In genomic region chr16:1048442-1049112, GRCh38 we compare ENCODE assay signal across 9 cellular contexts. TPM values are rescaled to one million over a fixed set of nuclear protein-coding genes. Genes with fewer than 3 reads are reported as not detected.
DNase-seq lines count a peak whose midpoint lies in the region; ATAC-seq and TF ChIP-seq lines count a peak whose summit lies in the region.
"Had no signal": no experiment of that assay in that cellular context is flagged by ENCODE, and none has a peak within 500 bp of the region (broad histone marks: within the 10 kb centered on the region; RNA-seq: fewer than 3 reads in every experiment).

No MANE protein-coding gene starts in this region.

- H3K27me3 Mint-ChIP-seq in neural crest cell (ENCODE audit: low read depth): no peaks in the 10 kb centered on the region
- no peaks in the 10 kb centered on the region for H3K27me3 Mint-ChIP-seq in T-helper 17 cell

- no peaks in the 10 kb centered on the region for H3K4me1 Mint-ChIP-seq in neural crest cell
- no peaks in the 10 kb centered on the region for H3K4me1 Mint-ChIP-seq in T-helper 17 cell

- H3K9me3 Mint-ChIP-seq in neural crest cell: no peaks in the 10 kb centered on the region

- H3K36me3 Mint-ChIP-seq in neural crest cell (ENCODE audit: low read depth) (no peaks in the 10 kb centered on the region), T-helper 17 cell (ENCODE audit: low read depth) (no peaks in the 10 kb centered on the region)

- DNase-seq in DMS153 treated with DMSO at 0.1 percent for 48 hours (lab: John Stamatoyannopoulos, UW; ENCODE audit: unreplicated experiment): peak; percentile 58
- peak; percentile 42 for DNase-seq in NCI-H1092 treated with DMSO at 0.1 percent for 48 hours (lab: John Stamatoyannopoulos, UW)
- peak; percentile 87 for DNase-seq in ecto neural progenitor cell (ENCODE audit: low spot score)
- DNase-seq in neural crest cell (ENCODE audit: low read depth, low spot score): peak; percentile 68
- DNase-seq in T-helper 1 cell: no peak
- no peak for DNase-seq in T-helper 17 cell
- DNase-seq in activated gamma-delta T cell (lab: John Stamatoyannopoulos, UW): no peak

- H3K4me3 Mint-ChIP-seq in neural crest cell: no peak overlapping the region
- no peak overlapping the region for H3K4me3 Mint-ChIP-seq in T-helper 17 cell

- no peak for ATAC-seq in GM21381 (IDR thresholded peaks at IDR 0.05; ENCODE audit: unreplicated experiment)
- no peak for ATAC-seq in T-helper 17 cell

- H3K27ac Mint-ChIP-seq in neural crest cell (ENCODE audit: unreplicated experiment) (no peak overlapping the region), T-helper 17 cell (no peak overlapping the region)

- H3K9me3 ChIP-seq in T-helper 17 cell (ENCODE audit: control insufficient read depth, low read length, poor library complexity, severe bottlenecking): no peaks in the 10 kb centered on the region
- H3K9me3 ChIP-seq: ovary had no signal

- TF ChIP-seq CTCF in neural crest cell (conservative IDR thresholded peaks at IDR 0.05): no peak

RNA-seq across cellular contexts. Expression of gene SSTR5, which starts 24.0 kb away (rescaled TPM):
- not detected in 2 replicates for total RNA-seq in neural crest cell
- not detected for total RNA-seq in T-helper 17 cell
- total RNA-seq: ovary had no signal

RNA-seq across cellular contexts. Expression of gene C1QTNF8, which starts 47.5 kb away (rescaled TPM):
- total RNA-seq in neural crest cell: 0.19 and 0.30 TPM in 2 replicates
- total RNA-seq in T-helper 17 cell: not detected

Comparison
In these comparisons a context has a peak if more than half of its experiments do, and no peak if none do; other contexts are left out.
1. DNase-seq: peak in DMS153 treated with DMSO at 0.1 percent for 48 hours (single experiment), NCI-H1092 treated with DMSO at 0.1 percent for 48 hours (single experiment), ecto neural progenitor cell (single experiment) and neural crest cell (single experiment); none in T-helper 1 cell (0 of 5), T-helper 17 cell (0 of 3) and activated gamma-delta T cell (single experiment).